20 cellular contexts compared by ENCODE assay signal in genomic region chr12:41907036-41907435, GRCh38.
DNase-seq lines count a peak whose midpoint lies in the region; ATAC-seq, FAIRE-seq and TF ChIP-seq lines count a peak whose summit lies in the region.
"Had no signal": no experiment of that assay in that cellular context is flagged by ENCODE, and none has a peak within 500 bp of the region (broad histone marks: within the 10 kb centered on the region; RNA-seq: fewer than 3 reads in every experiment).

No MANE protein-coding gene starts in this region.

- no peak for TF ChIP-seq CTCF in WTC11 (IDR thresholded peaks at IDR 0.05)

- no peak for TF ChIP-seq POLR2A in GM12892 (IDR thresholded peaks at IDR 0.05; ENCODE audit: low read depth, low read length)

- H3K9me3 Mint-ChIP-seq in WTC11: peaks cover 4% of the 10 kb centered on the region

- ATAC-seq in WTC11 (peak; percentile 56), GM19467 (IDR thresholded peaks at IDR 0.05; ENCODE audit: unreplicated experiment) (no peak)
- ATAC-seq: PC-3 had no signal

- no peaks in the 10 kb centered on the region for H3K36me3 Mint-ChIP-seq in WTC11
- H3K36me3 Mint-ChIP-seq: CD4-positive, CD25-positive, alpha-beta regulatory T cell had no signal

- H3K27me3 Mint-ChIP-seq in WTC11 (ENCODE audit: low read depth): no peaks in the 10 kb centered on the region

- no peak for FAIRE-seq in GM12892 (lab: Jason Lieb, UNC)

- CTCF ChIA-PET in WTC11 (lab: Charles Lee): no interaction called here

- H3K27ac Mint-ChIP-seq in WTC11: no peak overlapping the region
- H3K27ac Mint-ChIP-seq: B cell; CD4-positive, CD25-positive, alpha-beta regulatory T cell had no signal

- H3K4me1 Mint-ChIP-seq in WTC11: peaks cover 48% of the 10 kb centered on the region
- H3K4me1 Mint-ChIP-seq: B cell; CD4-positive, CD25-positive, alpha-beta regulatory T cell had no signal

- POLR2A ChIA-PET in WTC11 (lab: Charles Lee): no interaction called here

- in situ Hi-C loops in KBM-7 (cut with MboI; ENCODE audit: low pct_unique_long_range_greater_than_20kb, low sequenced_read_pairs): no loop called here

- H3K4me3 Mint-ChIP-seq in WTC11: no peak overlapping the region
- H3K4me3 Mint-ChIP-seq: B cell; CD4-positive, CD25-positive, alpha-beta regulatory T cell had no signal

- DNase-seq in DMS 273 treated with DMSO at 0.1 percent for 48 hours (lab: John Stamatoyannopoulos, UW): peak; percentile 23
- DNase-seq in KBM-7: peak; percentile 18
- peak; percentile 16 for DNase-seq in WTC11 (ENCODE audit: low spot score)
- DNase-seq in iPS-NIHi7 (ENCODE audit: extremely low spot score): peak; percentile 16
- no peak for DNase-seq in NCI-H510A treated with DMSO at 0.1 percent for 48 hours (lab: John Stamatoyannopoulos, UW)
- DNase-seq in GM12892 (ENCODE audit: insufficient read length): no peak
- DNase-seq in T1000 (lab: John Stamatoyannopoulos, UW): no peak
- DNase-seq: Caco-2; CD4-positive, CD25-positive, alpha-beta regulatory T cell; DMS53; EL; H7; NCI-H1048; NCI-H1436 treated with DMSO at 0.1 percent for 48 hours; NCI-H2029; PC-3; RPMI8226; SIG-M5 had no signal

TF ChIP-seq in WTC11, 78 proteins besides CTCF, POLR2A, EP300 and RAD21:
- no peak for TF ChIP-seq FOXJ3 (CRISPR knock-in tag; IDR thresholded peaks at IDR 0.05; ENCODE audit: borderline replicate concordance)
- TF ChIP-seq ATF3 (CRISPR knock-in tag; conservative IDR thresholded peaks at IDR 0.05): no peak
- TF ChIP-seq MYBL2 (CRISPR knock-in tag; IDR thresholded peaks at IDR 0.05): no peak
- TF ChIP-seq ZNF232 (CRISPR knock-in tag; IDR thresholded peaks at IDR 0.05): no peak
- TF ChIP-seq FOXP1 (CRISPR knock-in tag; IDR thresholded peaks at IDR 0.05; ENCODE audit: borderline replicate concordance): no peak
- no peak for TF ChIP-seq ZNF138 (CRISPR knock-in tag; conservative IDR thresholded peaks at IDR 0.05)
- TF ChIP-seq USF2 (CRISPR knock-in tag; IDR thresholded peaks at IDR 0.05): no peak
- TF ChIP-seq FOXK1 (CRISPR knock-in tag; IDR thresholded peaks at IDR 0.05): no peak
- TF ChIP-seq, protein P1, sequence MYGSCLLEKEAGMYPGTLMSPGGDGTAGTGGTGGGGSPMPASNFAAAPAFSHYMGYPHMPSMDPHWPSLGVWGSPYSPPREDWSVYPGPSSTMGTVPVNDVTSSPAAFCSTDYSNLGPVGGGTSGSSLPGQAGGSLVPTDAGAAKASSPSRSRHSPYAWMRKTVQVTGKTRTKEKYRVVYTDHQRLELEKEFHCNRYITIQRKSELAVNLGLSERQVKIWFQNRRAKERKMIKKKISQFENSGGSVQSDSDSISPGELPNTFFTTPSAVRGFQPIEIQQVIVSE (CRISPR knock-in tag; IDR thresholded peaks at IDR 0.05; ENCODE audit: borderline replicate concordance): no peak
- TF ChIP-seq CBFB (CRISPR knock-in tag; IDR thresholded peaks at IDR 0.05; ENCODE audit: low read depth): no peak
TF ChIP-seq in WTC11: peak in this region for 0.

Comparison
In these comparisons a context has a peak if more than half of its experiments do, and no peak if none do; other contexts are left out.
1. DNase-seq: peak in DMS 273 treated with DMSO at 0.1 percent for 48 hours (single experiment), KBM-7 (single experiment), WTC11 (single experiment) and iPS-NIHi7 (single experiment); none in NCI-H510A treated with DMSO at 0.1 percent for 48 hours (single experiment), GM12892 (single experiment) and T1000 (single experiment).